ENCODE assay signal across 28 cellular contexts in the genomic region with DNA sequence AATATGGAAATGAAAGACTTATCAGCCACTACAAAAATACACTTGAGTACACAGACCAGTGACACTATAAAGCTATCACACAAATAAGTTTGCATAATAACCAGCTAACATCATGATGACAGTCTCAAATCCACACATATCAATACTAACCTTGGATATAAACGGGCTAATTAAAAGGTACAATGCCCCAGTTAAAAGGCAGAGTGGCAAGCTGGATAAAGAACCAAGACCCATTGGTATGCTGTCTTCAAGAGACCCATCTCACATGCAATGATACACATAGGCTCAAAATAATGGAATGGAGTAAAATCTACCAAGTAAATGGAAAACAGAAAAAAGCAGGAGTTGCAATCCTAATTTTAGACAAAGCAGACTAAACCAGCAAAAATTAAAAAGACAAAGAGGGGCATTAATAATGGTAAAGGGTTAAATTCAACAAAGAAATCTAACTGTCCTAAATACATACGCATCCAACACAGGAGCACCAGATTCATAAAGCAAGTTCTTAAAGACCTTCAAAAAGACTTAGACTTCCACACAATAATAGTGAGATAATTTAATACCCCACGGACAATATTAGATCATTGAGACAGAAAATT.
"Had no signal": no experiment of that assay in that cellular context is flagged by ENCODE, and none has a peak within 500 bp of the region (broad histone marks: within the 10 kb centered on the region; RNA-seq: fewer than 3 reads in every experiment).

No MANE protein-coding gene starts in this region.

- H3K27ac ChIP-seq: colonic mucosa, epithelial cell of prostate, esophagus squamous epithelium, gastrocnemius medialis, heart right ventricle, left lung, lower lobe of right lung had no signal

- H3K4me3 Mint-ChIP-seq: dendritic cell treated with granulocyte-macrophage colony-stimulating factor and Interleukin-4, amounts not matched to agents 40 ng/mL and 50 ng/mL, for 4 days; effector memory CD8-positive, alpha-beta T cell; endodermal cell; mesothelial cell of epicardium; naive B cell had no signal

- H3K27ac Mint-ChIP-seq: dendritic cell treated with granulocyte-macrophage colony-stimulating factor and Interleukin-4, amounts not matched to agents 40 ng/mL and 50 ng/mL, for 4 days; effector memory CD8-positive, alpha-beta T cell; endodermal cell; mesothelial cell of epicardium had no signal

- FAIRE-seq: endometrium, islet of Langerhans, keratinocyte had no signal

- H3K27me3 Mint-ChIP-seq: naive B cell had no signal

- H3K4me3 ChIP-seq: colonic mucosa, esophagus squamous epithelium, heart right ventricle, left lung, lower lobe of right lung, mucosa of descending colon had no signal

- ATAC-seq: effector memory CD8-positive, alpha-beta T cell; esophagus mucosa; gastrocnemius medialis; heart right ventricle; left cardiac atrium; left lung; left ventricle myocardium superior; lower lobe of right lung; mucosa of descending colon had no signal

- DNase-seq: colonic mucosa; cortex of kidney; effector CD8-positive, alpha-beta T cell; effector memory CD8-positive, alpha-beta T cell; endodermal cell; erythroblast; esophagus squamous epithelium; foreskin fibroblast; foreskin melanocyte; gastrocnemius medialis; glutamatergic neuron; head of caudate nucleus; heart right ventricle; hippocampal formation; left cardiac atrium; left lung; left ventricle myocardium superior; lower lobe of right lung; mesenchymal stem cell; mucosa of descending colon; naive B cell had no signal

- H3K27me3 ChIP-seq: colonic mucosa, esophagus squamous epithelium, gastrocnemius medialis, heart right ventricle, left lung had no signal

- H3K36me3 ChIP-seq: colonic mucosa, esophagus squamous epithelium, gastrocnemius medialis, heart right ventricle, left lung, lower lobe of right lung had no signal

- H3K4me1 Mint-ChIP-seq: endodermal cell, mesothelial cell of epicardium, naive B cell had no signal

- H3K4me1 ChIP-seq: colonic mucosa, esophagus squamous epithelium, gastrocnemius medialis, heart right ventricle, left lung, lower lobe of right lung had no signal
